Comparison of ENCODE assay signal across 17 cellular contexts in the genomic region with DNA sequence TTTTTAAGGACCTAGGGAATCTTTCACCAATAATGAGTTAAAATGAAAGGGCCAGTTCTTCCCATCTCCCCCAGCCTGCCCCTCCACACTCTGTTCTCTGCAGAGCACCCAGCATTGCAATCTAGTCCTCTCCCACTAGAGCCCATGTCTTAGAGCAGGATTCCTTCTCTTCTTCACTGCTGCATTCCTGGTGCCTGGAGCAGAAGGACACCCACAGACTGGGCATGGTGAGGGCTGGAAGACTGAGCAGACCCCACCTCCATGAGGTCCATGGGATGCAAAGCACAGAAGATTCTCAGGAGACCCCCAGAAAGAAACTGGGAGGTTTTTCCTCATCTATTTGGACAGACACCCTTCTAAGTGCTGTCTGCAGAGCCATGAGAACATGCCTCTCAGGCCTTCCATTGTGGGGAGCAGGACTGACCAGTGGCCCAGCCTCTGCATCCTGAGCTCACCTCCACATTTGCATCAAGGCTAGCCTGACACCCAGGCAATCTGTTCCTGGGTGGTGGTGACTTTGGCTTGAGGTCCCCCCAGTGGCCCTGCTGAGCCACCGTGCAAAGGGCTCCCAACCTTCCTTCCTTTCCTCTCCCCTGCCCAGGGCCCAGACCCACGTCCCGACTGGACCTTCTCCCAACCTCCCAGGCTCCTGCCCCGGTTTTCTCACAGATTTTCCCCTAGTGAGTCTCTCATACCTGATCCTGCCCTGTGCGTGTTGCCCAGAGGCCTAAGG.
"Had no signal": no experiment of that assay in that cellular context is flagged by ENCODE, and none has a peak within 500 bp of the region (broad histone marks: within the 10 kb centered on the region; RNA-seq: fewer than 3 reads in every experiment).

No MANE protein-coding gene starts in this region.

- H3K27ac ChIP-seq: esophagus muscularis mucosa, neural progenitor cell, parathyroid adenoma had no signal

- H2AFZ ChIP-seq: neural progenitor cell, parathyroid adenoma had no signal

- H3K36me3 Mint-ChIP-seq: neural progenitor cell, type B pancreatic cell had no signal

- H3K9ac ChIP-seq: neural progenitor cell, parathyroid adenoma had no signal

- DNase-seq: activated CD4-positive, alpha-beta T cell treated with anti-CD3 and anti-CD28 coated beads for 1 hour; activated CD4-positive, alpha-beta T cell treated with anti-CD3 and anti-CD28 coated beads, Interleukin-2, amount 50 U/mL, for 48 hours; activated naive CD4-positive, alpha-beta T cell treated with anti-CD3 and anti-CD28 coated beads, Interleukin-2, amount 50 U/mL, for 16 hours; adrenal gland; central memory CD4-positive, alpha-beta T cell; cortex of kidney; effector CD4-positive, alpha-beta T cell; foreskin fibroblast; hypothalamus; small intestine; stimulated activated CD4-positive, alpha-beta T cell treated with anti-CD3 and anti-CD28 coated beads, Interleukin-4, amount 100 ng/mL, for 4 hours; stimulated activated CD8-positive, alpha-beta memory T cell treated with anti-CD3 and anti-CD28 coated beads, Interleukin-4, amount 100 ng/mL, for 48 hours; stimulated activated naive CD8-positive, alpha-beta T cell treated with anti-CD3 and anti-CD28 coated beads, Interleukin-15, Interleukin-2, amounts not matched to agents 100 U/mL and 50 U/mL, for 24 hours had no signal

- H3K36me3 ChIP-seq: adrenal gland, esophagus muscularis mucosa, neural progenitor cell had no signal

- H3K4me3 ChIP-seq: adrenal gland, esophagus muscularis mucosa, neural progenitor cell had no signal

- H3K4me1 ChIP-seq: neural progenitor cell, parathyroid adenoma had no signal

- H3K9me3 ChIP-seq: adrenal gland had no signal

- H3K79me2 ChIP-seq: parathyroid adenoma had no signal

- H3K4me3 Mint-ChIP-seq: neural progenitor cell, type B pancreatic cell had no signal

- H3K27ac Mint-ChIP-seq: neural progenitor cell, type B pancreatic cell had no signal

- H3K27me3 ChIP-seq: adrenal gland, neural progenitor cell had no signal

- H3K4me2 ChIP-seq: neural progenitor cell had no signal
